In genomic region chr3:9397911-9398714, GRCh38 we compare ENCODE assay signal across 8 cellular contexts. TPM values are rescaled to one million over a fixed set of nuclear protein-coding genes. Genes with fewer than 3 reads are reported as not detected.
DNase-seq lines count a peak whose midpoint lies in the region; ATAC-seq and TF ChIP-seq lines count a peak whose summit lies in the region.

No MANE protein-coding gene starts in this region.

- H3K9me3 ChIP-seq in thyroid gland, result no peaks in the 10 kb centered on the region

- H3K9me3 Mint-ChIP-seq in naive B cell, result no peaks in the 10 kb centered on the region

- H3K4me1 ChIP-seq in thyroid gland, result peaks cover 46 to 47% of the 10 kb centered on the region in 2 donors

- H3K36me3 ChIP-seq in thyroid gland, result peaks cover 0 to 4% of the 10 kb centered on the region in 2 donors

- peaks cover 0 to 8% of the 10 kb centered on the region in 2 donors for H3K36me3 Mint-ChIP-seq in naive B cell

- peaks cover 64 to 71% (median 69%) of the 10 kb centered on the region in 3 donors for H3K4me1 Mint-ChIP-seq in naive B cell

- intact Hi-C loops in thyroid gland (cut with DNase I), result no loop called here

- H3K4me3 ChIP-seq in thyroid gland (replicated peaks in 1 of 3), result peak overlapping the region; percentile 79 to 88 (median 85)

- no peaks in the 10 kb centered on the region for H3K27me3 ChIP-seq in thyroid gland

- H3K27ac Mint-ChIP-seq in naive B cell, result peak overlapping the region; percentile 98 to 100 (median 99)

- TF ChIP-seq CTCF in thyroid gland (IDR thresholded peaks at IDR 0.05), result no peak

- peak overlapping the region; percentile 93 to 99 (median 98) for H3K4me3 Mint-ChIP-seq in naive B cell

- DNase-seq in NCI-H2029 treated with DMSO at 0.1 percent for 48 hours (lab: John Stamatoyannopoulos, UW), result peak; percentile 81
- DNase-seq in activated T-cell treated with anti-CD3 and anti-CD28 coated beads for 24 hours (ENCODE audit: low read depth), result peak; percentile 16
- peak; percentile 79 to 84 for DNase-seq in erythroblast (lab: John Stamatoyannopoulos, UW)
- DNase-seq in naive B cell, result peak; percentile 26
- peak; percentile 55 to 61 for DNase-seq in thyroid gland
- no peak for DNase-seq in DMS153 (lab: John Stamatoyannopoulos, UW)
- no peak for DNase-seq in NCI-H187 (lab: John Stamatoyannopoulos, UW)

- ATAC-seq in naive B cell (ENCODE audit: low read depth in 2 of 2), result no peak

- peak; percentile 12 for TF ChIP-seq POLR2A in GM10847 (IDR thresholded peaks at IDR 0.05; ENCODE audit: extremely low read depth, insufficient read length)
- peak; percentile 58 for TF ChIP-seq POLR2A in erythroblast (IDR thresholded peaks at IDR 0.05; ENCODE audit: low read length)
- no peak for TF ChIP-seq POLR2A in thyroid gland (IDR thresholded peaks at IDR 0.05)

- H3K27me3 Mint-ChIP-seq in naive B cell, result no peaks in the 10 kb centered on the region

- WGBS in thyroid gland, 2 donors, result 0 to 1% methylated on average over 38 to 45 of the region's 46 CpGs

- peak overlapping the region; percentile 97 to 99 (median 98) for H3K27ac ChIP-seq in thyroid gland

RNA-seq across cellular contexts. Expression of gene SETD5, which starts 0.7 kb away (rescaled TPM):
- polyA plus RNA-seq in naive B cell (ENCODE audit: low read depth in 6 of 6), result 10 to 100 TPM; 26.9 to 80.7 (median 42.5) TPM
- total RNA-seq in thyroid gland, result 100 to 1,000 TPM in 3 of 4 donors, 10 to 100 TPM in 1; 84.0 to 158 (median 114) TPM

RNA-seq across cellular contexts. Expression of gene THUMPD3, which starts 35.3 kb away (rescaled TPM):
- polyA plus RNA-seq in naive B cell (ENCODE audit: low read depth in 6 of 6), result 10 to 100 TPM in 5 of 6 donors, 1 to 10 TPM in 1; 9.6 to 21.5 (median 17.5) TPM
- 10 to 100 TPM; 31.8 to 42.3 (median 34.5) TPM for total RNA-seq in thyroid gland

Comparison
In these comparisons a context has a peak if more than half of its experiments do, and no peak if none do; other contexts are left out.
1. POLR2A ChIP-seq: peak in GM10847 (single experiment) and erythroblast (single experiment); none in thyroid gland (0 of 2).
2. DNase-seq: peak in NCI-H2029 treated with DMSO at 0.1 percent for 48 hours (single experiment), activated T-cell treated with anti-CD3 and anti-CD28 coated beads for 24 hours (single experiment), erythroblast (2 of 2), naive B cell (single experiment) and thyroid gland (2 of 2); none in DMS153 (single experiment) and NCI-H187 (0 of 2).